In genomic region chr18:58638446-58638845, GRCh38 we compare ENCODE assay signal across 14 cellular contexts. TPM values are rescaled to one million over a fixed set of nuclear protein-coding genes. Genes with fewer than 3 reads are reported as not detected.
DNase-seq lines count a peak whose midpoint lies in the region; ATAC-seq and TF ChIP-seq lines count a peak whose summit lies in the region.
"Had no signal": no experiment of that assay in that cellular context is flagged by ENCODE, and none has a peak within 500 bp of the region (broad histone marks: within the 10 kb centered on the region; RNA-seq: fewer than 3 reads in every experiment).

No MANE protein-coding gene starts in this region.

- ATAC-seq in GM21529 (IDR thresholded peaks at IDR 0.05; ENCODE audit: unreplicated experiment) = peak; percentile 59
- peak; percentile 64 for ATAC-seq in esophagus mucosa
- no peak for ATAC-seq in HG03095 (IDR thresholded peaks at IDR 0.05; ENCODE audit: unreplicated experiment)
- ATAC-seq in heart left ventricle = no peak

- no peak overlapping the region for H3K27ac ChIP-seq in heart left ventricle

- 77 to 89% (median 81%) methylated on average over 2 of the region's 2 CpGs for WGBS in heart left ventricle, 4 donors

- TF ChIP-seq POLR2A in heart left ventricle (IDR thresholded peaks at IDR 0.05) = no peak

- no peaks in the 10 kb centered on the region for H3K27me3 ChIP-seq in heart left ventricle

- intact Hi-C loops in heart left ventricle (cut with DNase I) = no loop called here

- peak; percentile 50 for DNase-seq in AG10803 (ENCODE audit: low read depth)
- peak; percentile 54 to 89 for DNase-seq in NOMO-1 (lab: John Stamatoyannopoulos, UW; ENCODE audit: unreplicated experiment in 2 of 2)
- no peak for DNase-seq in heart left ventricle
- DNase-seq in NCI-H446 (lab: John Stamatoyannopoulos, UW) = no peak
- DNase-seq in activated gamma-delta T cell (lab: John Stamatoyannopoulos, UW) = no peak
- DNase-seq: activated CD4-positive, CD25-positive, alpha-beta regulatory T cell; activated naive CD4-positive, alpha-beta T cell treated with Interleukin-2 at 50 U/mL for 16 hours; effector CD4-positive, alpha-beta T cell; hippocampal formation; NCI-H1417; stimulated activated naive CD4-positive, alpha-beta T cell treated with Interleukin-2 at 50 U/mL for 16 hours had no signal

- H3K36me3 ChIP-seq in heart left ventricle = no peaks in the 10 kb centered on the region

- no peak for TF ChIP-seq CTCF in AG10803 (conservative IDR thresholded peaks at IDR 0.05; ENCODE audit: low read length)
- TF ChIP-seq CTCF in heart left ventricle (IDR thresholded peaks at IDR 0.05) = no peak

- no peaks in the 10 kb centered on the region for H3K9me3 ChIP-seq in heart left ventricle

- no peak overlapping the region for H3K4me3 ChIP-seq in AG10803 (ENCODE audit: low read length)
- no peak overlapping the region for H3K4me3 ChIP-seq in heart left ventricle

- peaks cover 0 to 11% (median 4%) of the 10 kb centered on the region in 12 donors for H3K4me1 ChIP-seq in heart left ventricle

RNA-seq across cellular contexts. Expression of gene ALPK2, which starts 9.6 kb away (rescaled TPM):
- total RNA-seq in esophagus mucosa (0.12 TPM), heart left ventricle (100 to 1,000 TPM in 8 of 9 donors, 10 to 100 TPM in 1; 99.7 to 224 (median 159) TPM)
- 10 to 100 TPM; 13.2 to 31.5 TPM for polyA plus RNA-seq in heart left ventricle

RNA-seq across cellular contexts. Expression of gene MALT1, which starts 32.8 kb away (rescaled TPM):
- 34.4 TPM for total RNA-seq in esophagus mucosa
- 10 to 100 TPM in 7 of 9 donors, 1 to 10 TPM in 2; 9.3 to 18.3 (median 10.4) TPM for total RNA-seq in heart left ventricle
- 1 to 10 TPM; 5.4 to 6.4 TPM for polyA plus RNA-seq in heart left ventricle

Comparison
In these comparisons a context has a peak if more than half of its experiments do, and no peak if none do; other contexts are left out.
1. DNase-seq: peak in AG10803 (single experiment) and NOMO-1 (2 of 2); none in heart left ventricle (0 of 5), NCI-H446 (0 of 2) and activated gamma-delta T cell (single experiment).
2. ATAC-seq: peak in GM21529 (single experiment) and esophagus mucosa (single experiment); none in HG03095 (single experiment) and heart left ventricle (0 of 4).
3. RNA of gene ALPK2, which starts 9.6 kb away (total RNA-seq): 99.7 to 224 TPM in heart left ventricle; 0.12 TPM in esophagus mucosa (single experiment); every median in the first group is over 10 times any median in the second.